Comparison of ENCODE assay signal across 1 cellular context in the genomic region with DNA sequence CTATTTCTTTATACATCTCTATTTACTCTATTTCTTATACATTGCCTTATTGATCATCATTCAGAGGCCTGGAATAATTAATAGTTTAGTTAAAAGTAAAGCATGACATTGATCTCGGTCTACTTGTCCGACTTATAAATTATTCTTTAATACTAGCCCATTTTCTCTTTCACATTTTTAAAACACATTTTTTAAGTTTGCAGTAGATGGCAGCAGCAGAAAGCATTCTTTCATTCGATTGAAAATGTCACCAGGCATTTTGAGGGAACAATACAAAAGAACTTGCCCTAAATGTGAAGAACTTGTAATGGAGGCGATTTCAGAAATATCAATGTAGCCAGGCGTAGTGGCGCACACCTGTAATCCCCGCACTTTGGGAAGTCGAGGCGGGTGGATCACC.
TF ChIP-seq lines count a peak whose summit lies in the region.

No MANE protein-coding gene starts in this region.

TF ChIP-seq in HCT116, 20 proteins besides CTCF, POLR2A, EP300 and RAD21 (continued from another document):
- TF ChIP-seq, protein P1, sequence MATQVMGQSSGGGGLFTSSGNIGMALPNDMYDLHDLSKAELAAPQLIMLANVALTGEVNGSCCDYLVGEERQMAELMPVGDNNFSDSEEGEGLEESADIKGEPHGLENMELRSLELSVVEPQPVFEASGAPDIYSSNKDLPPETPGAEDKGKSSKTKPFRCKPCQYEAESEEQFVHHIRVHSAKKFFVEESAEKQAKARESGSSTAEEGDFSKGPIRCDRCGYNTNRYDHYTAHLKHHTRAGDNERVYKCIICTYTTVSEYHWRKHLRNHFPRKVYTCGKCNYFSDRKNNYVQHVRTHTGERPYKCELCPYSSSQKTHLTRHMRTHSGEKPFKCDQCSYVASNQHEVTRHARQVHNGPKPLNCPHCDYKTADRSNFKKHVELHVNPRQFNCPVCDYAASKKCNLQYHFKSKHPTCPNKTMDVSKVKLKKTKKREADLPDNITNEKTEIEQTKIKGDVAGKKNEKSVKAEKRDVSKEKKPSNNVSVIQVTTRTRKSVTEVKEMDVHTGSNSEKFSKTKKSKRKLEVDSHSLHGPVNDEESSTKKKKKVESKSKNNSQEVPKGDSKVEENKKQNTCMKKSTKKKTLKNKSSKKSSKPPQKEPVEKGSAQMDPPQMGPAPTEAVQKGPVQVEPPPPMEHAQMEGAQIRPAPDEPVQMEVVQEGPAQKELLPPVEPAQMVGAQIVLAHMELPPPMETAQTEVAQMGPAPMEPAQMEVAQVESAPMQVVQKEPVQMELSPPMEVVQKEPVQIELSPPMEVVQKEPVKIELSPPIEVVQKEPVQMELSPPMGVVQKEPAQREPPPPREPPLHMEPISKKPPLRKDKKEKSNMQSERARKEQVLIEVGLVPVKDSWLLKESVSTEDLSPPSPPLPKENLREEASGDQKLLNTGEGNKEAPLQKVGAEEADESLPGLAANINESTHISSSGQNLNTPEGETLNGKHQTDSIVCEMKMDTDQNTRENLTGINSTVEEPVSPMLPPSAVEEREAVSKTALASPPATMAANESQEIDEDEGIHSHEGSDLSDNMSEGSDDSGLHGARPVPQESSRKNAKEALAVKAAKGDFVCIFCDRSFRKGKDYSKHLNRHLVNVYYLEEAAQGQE (IDR thresholded peaks at IDR 0.05; ENCODE audit: low read depth): no peak
- TF ChIP-seq EGR1 (IDR thresholded peaks at IDR 0.05; ENCODE audit: low read depth): no peak
